In genomic region chr11:128482092-128482491, GRCh38 we compare ENCODE assay signal across 10 cellular contexts.
DNase-seq lines count a peak whose midpoint lies in the region; ATAC-seq and TF ChIP-seq lines count a peak whose summit lies in the region.
"Had no signal": no experiment of that assay in that cellular context is flagged by ENCODE, and none has a peak within 500 bp of the region (broad histone marks: within the 10 kb centered on the region; RNA-seq: fewer than 3 reads in every experiment).

No MANE protein-coding gene starts in this region.

- intact Hi-C loops in heart left ventricle (cut with DNase I) (loop anchor here in 9 of 10 donors (5.0 to 10.0 kb wide), 6 partner anchors 35 to 153 kb away; no protein-coding TSS in a partner anchor), left cardiac atrium (cut with DNase I) (no loop called here)
- intact Hi-C loops in activated T-helper 2 cell treated with anti-CD3 and anti-CD28 coated beads, Interferon-gamma antibody, Interleukin-2, Interleukin-4, amounts not matched to agents 10 μg/mL and 5 μg/mL and 100 μg/mL, durations not matched to agents 14 hours and 24 hours and 36 hours (cut with micrococcal nuclease): loop anchor here (1.0 to 5.0 kb wide), 4 partner anchors 10 to 210 kb away; partner anchors contain the start of gene FLI1

- H3K9me3 ChIP-seq in heart left ventricle (no peaks in the 10 kb centered on the region), mesenchymal stem cell (ENCODE audit: control insufficient read depth, low read length) (no peaks in the 10 kb centered on the region), upper lobe of left lung (no peaks in the 10 kb centered on the region)

- 72 to 82% (median 75%) methylated on average over 3 of the region's 3 CpGs for WGBS in heart left ventricle, 4 donors
- 98% methylated on average over 3 of the region's 3 CpGs for whole genome bisulfite sequencing in mesenchymal stem cell
- 73 to 75% methylated on average over 3 of the region's 3 CpGs for WGBS in upper lobe of left lung, 2 donors

- peak overlapping the region; percentile 95 for H3K27ac Mint-ChIP-seq in activated T-helper 2 cell treated with anti-CD3 and anti-CD28 coated beads, Interferon-gamma antibody, Interleukin-2, Interleukin-4, amounts not matched to agents 10 μg/mL and 5 μg/mL and 100 μg/mL, durations not matched to agents 14 hours and 24 hours and 36 hours

- no peak overlapping the region for H3K18ac ChIP-seq in mesenchymal stem cell (ENCODE audit: low read depth in 1 of 2, low read length in 2 of 2)

- no peak overlapping the region for H3K4ac ChIP-seq in mesenchymal stem cell (ENCODE audit: low read depth in 1 of 2, low read length in 2 of 2)

- no peak overlapping the region for H2BK5ac ChIP-seq in mesenchymal stem cell (ENCODE audit: low read depth, low read length, poor library complexity, severe bottlenecking)

- H2BK12ac ChIP-seq in mesenchymal stem cell (ENCODE audit: low read length in 2 of 2): peak overlapping the region in 1 of 2 experiments; percentile 14

- in situ Hi-C loops in GM13977 (cut with MboI; ENCODE audit: low pct_unique_long_range_greater_than_20kb, low sequenced_read_pairs, unreplicated experiment): loop anchor here (25.0 kb wide), 1 partner anchor 445 kb away; no protein-coding TSS in a partner anchor

- H3K9me3 Mint-ChIP-seq in activated T-helper 2 cell treated with anti-CD3 and anti-CD28 coated beads, Interferon-gamma antibody, Interleukin-2, Interleukin-4, amounts not matched to agents 10 μg/mL and 5 μg/mL and 100 μg/mL, durations not matched to agents 14 hours and 24 hours and 36 hours: no peaks in the 10 kb centered on the region

- no peak overlapping the region for H2BK15ac ChIP-seq in mesenchymal stem cell (ENCODE audit: low read depth, poor library complexity, severe bottlenecking)

- H3K4me1 ChIP-seq in heart left ventricle (peaks cover 0 to 88% (median 71%) of the 10 kb centered on the region in 12 donors), mesenchymal stem cell (ENCODE audit: control insufficient read depth, insufficient read depth, low read depth, low read length) (peaks cover 7% of the 10 kb centered on the region), upper lobe of left lung (peaks cover 59 to 74% (median 69%) of the 10 kb centered on the region in 4 donors)

- no peaks in the 10 kb centered on the region for H3K27me3 Mint-ChIP-seq in activated T-helper 2 cell treated with anti-CD3 and anti-CD28 coated beads, Interferon-gamma antibody, Interleukin-2, Interleukin-4, amounts not matched to agents 10 μg/mL and 5 μg/mL and 100 μg/mL, durations not matched to agents 14 hours and 24 hours and 36 hours (ENCODE audit: low read depth)

- TF ChIP-seq CTCF in heart left ventricle (IDR thresholded peaks at IDR 0.05): no peak
- no peak for TF ChIP-seq CTCF in upper lobe of left lung (IDR thresholded peaks at IDR 0.05)
- TF ChIP-seq CTCF in GM13977 (IDR thresholded peaks at IDR 0.05; ENCODE audit: extremely low read depth, insufficient read depth, missing control alignments): no peak

- H3K27ac ChIP-seq in heart left ventricle (peak overlapping the region in 11 of 12 donors; percentile 34 to 81 (median 71)), mesenchymal stem cell (ENCODE audit: low read length, poor library complexity, severe bottlenecking) (no peak overlapping the region), upper lobe of left lung (peak overlapping the region; percentile 55 to 84 (median 78))

- no peak overlapping the region for H2BK120ac ChIP-seq in mesenchymal stem cell (ENCODE audit: low read depth, low read length)

- TF ChIP-seq EP300 in upper lobe of left lung (IDR thresholded peaks at IDR 0.05): no peak

- peaks cover 95% of the 10 kb centered on the region for H3K4me1 Mint-ChIP-seq in activated T-helper 2 cell treated with anti-CD3 and anti-CD28 coated beads, Interferon-gamma antibody, Interleukin-2, Interleukin-4, amounts not matched to agents 10 μg/mL and 5 μg/mL and 100 μg/mL, durations not matched to agents 14 hours and 24 hours and 36 hours (ENCODE audit: low read depth)

- no peak overlapping the region for H3K23ac ChIP-seq in mesenchymal stem cell (ENCODE audit: low read length in 2 of 2)

- peak overlapping the region; percentile 75 for H3K4me3 Mint-ChIP-seq in activated T-helper 2 cell treated with anti-CD3 and anti-CD28 coated beads, Interferon-gamma antibody, Interleukin-2, Interleukin-4, amounts not matched to agents 10 μg/mL and 5 μg/mL and 100 μg/mL, durations not matched to agents 14 hours and 24 hours and 36 hours (ENCODE audit: low read depth)

- no peak overlapping the region for H2AFZ ChIP-seq in mesenchymal stem cell (ENCODE audit: low read depth, low read length)

- no peak overlapping the region for H2AK5ac ChIP-seq in mesenchymal stem cell (ENCODE audit: low read length, severe bottlenecking)

- H3K27me3 ChIP-seq in heart left ventricle (no peaks in the 10 kb centered on the region), mesenchymal stem cell (ENCODE audit: control insufficient read depth in 1 of 2, insufficient read depth in 1 of 2, low read length in 2 of 2) (no peaks in the 10 kb centered on the region), upper lobe of left lung (no peaks in the 10 kb centered on the region)

- DNase-seq in heart left ventricle (no peak), left cardiac atrium (no peak), mesenchymal stem cell (no peak), upper lobe of left lung (no peak), DMS79 treated with DMSO at 0.1 percent for 48 hours (lab: John Stamatoyannopoulos, UW) (no peak), GM13977 (ENCODE audit: low spot score) (no peak)
- no peak for DNase-seq in activated T-helper 2 cell treated with anti-CD3 and anti-CD28 coated beads, Interferon-gamma antibody, Interleukin-2, Interleukin-4, amounts not matched to agents 10 μg/mL and 5 μg/mL and 100 μg/mL, durations not matched to agents 14 hours and 24 hours and 36 hours (ENCODE audit: low spot score)
- DNase-seq: left colon, NCI-H446 treated with DMSO at 0.1 percent for 48 hours had no signal

- H3K36me3 ChIP-seq in heart left ventricle: peaks cover 0 to 89% (median 72%) of the 10 kb centered on the region in 9 donors
- peaks cover 38 to 79% of the 10 kb centered on the region in 2 experiments for H3K36me3 ChIP-seq in mesenchymal stem cell (ENCODE audit: control insufficient read depth in 1 of 2, insufficient read depth in 2 of 2, low read depth in 1 of 2, low read length in 2 of 2)
- peaks cover 5 to 72% (median 24%) of the 10 kb centered on the region in 4 donors for H3K36me3 ChIP-seq in upper lobe of left lung

- H3K14ac ChIP-seq in mesenchymal stem cell (ENCODE audit: low read length in 2 of 2): no peak overlapping the region

- peaks cover 100% of the 10 kb centered on the region for H3K36me3 Mint-ChIP-seq in activated T-helper 2 cell treated with anti-CD3 and anti-CD28 coated beads, Interferon-gamma antibody, Interleukin-2, Interleukin-4, amounts not matched to agents 10 μg/mL and 5 μg/mL and 100 μg/mL, durations not matched to agents 14 hours and 24 hours and 36 hours (ENCODE audit: low read depth)

- H3K4me3 ChIP-seq in heart left ventricle (peak overlapping the region in 3 of 12 donors; percentile 27 to 37 (median 34)), mesenchymal stem cell (ENCODE audit: insufficient read depth in 1 of 2, low read depth in 1 of 2, low read length in 2 of 2) (peak overlapping the region in 1 of 2 experiments; percentile 25), upper lobe of left lung (no peak overlapping the region)

- TF ChIP-seq POLR2A in heart left ventricle (IDR thresholded peaks at IDR 0.05): no peak
- no peak for TF ChIP-seq POLR2A in upper lobe of left lung (IDR thresholded peaks at IDR 0.05)

- H4K91ac ChIP-seq in mesenchymal stem cell (ENCODE audit: low read length): no peak overlapping the region

- H4K8ac ChIP-seq in mesenchymal stem cell (ENCODE audit: low read length): no peak overlapping the region

- H3K4me2 ChIP-seq in mesenchymal stem cell (ENCODE audit: low read length, poor library complexity, severe bottlenecking): no peak overlapping the region

- peaks cover 34% of the 10 kb centered on the region for H3K79me1 ChIP-seq in mesenchymal stem cell (replicated peaks; ENCODE audit: low read length, poor library complexity, severe bottlenecking)

- peak overlapping the region; percentile 73 for H3K9ac ChIP-seq in mesenchymal stem cell (ENCODE audit: low read length)

- ATAC-seq in heart left ventricle: no peak
- ATAC-seq in left cardiac atrium: no peak
- ATAC-seq in upper lobe of left lung (ENCODE audit: low FRiP score in 2 of 2): no peak
- ATAC-seq in GM19351 (IDR thresholded peaks at IDR 0.05; ENCODE audit: unreplicated experiment): no peak
- ATAC-seq: left colon had no signal

Comparison
In these comparisons a context has a peak if more than half of its experiments do, and no peak if none do; other contexts are left out.
1. intact Hi-C loops: an anchor here in heart left ventricle (5.0 to 10.0 kb wide) and activated T-helper 2 cell treated with anti-CD3 and anti-CD28 coated beads, Interferon-gamma antibody, Interleukin-2, Interleukin-4, amounts not matched to agents 10 μg/mL and 5 μg/mL and 100 μg/mL, durations not matched to agents 14 hours and 24 hours and 36 hours (1.0 to 5.0 kb wide); none called in left cardiac atrium.